10 cellular contexts compared by ENCODE assay signal in the genomic region with DNA sequence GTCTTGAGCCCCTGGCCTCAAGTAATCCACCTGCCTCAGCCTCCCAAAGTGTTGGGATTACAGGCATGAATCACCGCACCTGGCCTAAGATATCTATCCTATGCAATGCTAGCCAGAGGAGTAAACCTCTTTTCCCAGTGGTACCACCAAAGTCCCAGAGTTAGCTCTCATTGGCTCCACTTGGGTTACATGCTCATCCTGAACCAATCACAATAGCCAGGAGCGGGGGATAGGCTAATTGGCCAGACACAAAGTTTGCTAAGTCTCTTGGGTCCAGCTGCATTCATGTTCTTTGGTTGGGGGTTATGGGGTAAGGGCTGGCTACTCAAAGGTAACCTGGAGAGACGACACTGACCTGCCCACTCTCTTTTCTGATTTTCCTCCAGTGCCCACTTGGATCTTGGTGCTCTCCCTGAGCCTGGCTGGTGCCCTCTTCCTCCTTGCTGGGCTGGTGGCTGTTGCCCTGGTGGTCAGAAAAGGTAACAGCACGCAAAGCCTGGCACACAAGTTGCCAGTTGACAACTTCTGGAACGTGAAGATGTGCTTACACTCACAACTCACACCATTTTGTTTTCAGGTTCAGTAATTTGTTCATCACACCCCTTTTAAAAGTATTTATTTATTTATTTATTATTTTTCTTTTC. TPM values are rescaled to one million over a fixed set of nuclear protein-coding genes. Genes with fewer than 3 reads are reported as not detected.
DNase-seq lines count a peak whose midpoint lies in the region; ATAC-seq, FAIRE-seq and TF ChIP-seq lines count a peak whose summit lies in the region.
"Had no signal": no experiment of that assay in that cellular context is flagged by ENCODE, and none has a peak within 500 bp of the region (broad histone marks: within the 10 kb centered on the region; RNA-seq: fewer than 3 reads in every experiment).

No MANE protein-coding gene starts in this region.

- H3K9me3 Mint-ChIP-seq in activated CD4-positive, alpha-beta T cell treated with anti-CD3 and anti-CD28 coated beads, Interleukin-2, amount 10 ng/mL, durations not matched to agents 7 days and 5 days: no peaks in the 10 kb centered on the region
- H3K9me3 Mint-ChIP-seq: activated naive CD8-positive, alpha-beta T cell treated with anti-CD3 and anti-CD28 coated beads, Interleukin-2, amount 50 U/mL, for 24 hours had no signal

- H3K18ac ChIP-seq in H1 (ENCODE audit: extremely low read depth, low read length): no peak overlapping the region

- H4K5ac ChIP-seq in H1 (ENCODE audit: insufficient read length, low read depth, low read length): no peak overlapping the region

- H3K9me3 ChIP-seq in H1 (ENCODE audit: insufficient read depth in 2 of 2, low read depth in 1 of 2, low read length in 1 of 2) (no peaks in the 10 kb centered on the region), spleen (no peaks in the 10 kb centered on the region)

- H2BK120ac ChIP-seq in H1 (replicated peaks; ENCODE audit: low read depth, low read length): no peak overlapping the region

- H4K91ac ChIP-seq in H1 (replicated peaks; ENCODE audit: insufficient read length, low read length): no peak overlapping the region

- H4K8ac ChIP-seq in H1 (ENCODE audit: extremely low read depth, insufficient read depth, low read length): no peak overlapping the region; the same call in 1 of the 2 replicates

- no peaks in the 10 kb centered on the region for H3K23me2 ChIP-seq in H1 (ENCODE audit: low read depth, low read length)

- H2AFZ ChIP-seq in H1 (ENCODE audit: low read length): peak overlapping the region; percentile 66; the same call in 1 of the 2 replicates

- TF ChIP-seq CTCF in H1 (IDR thresholded peaks at IDR 0.05; ENCODE audit: control extremely low read depth in 1 of 3, insufficient read depth in 1 of 3, low read depth in 1 of 3, low read length in 3 of 3): peak; percentile 73 to 85 (median 83)
- TF ChIP-seq CTCF in spleen (IDR thresholded peaks at IDR 0.05 in 8 of 11, conservative IDR thresholded peaks at IDR 0.05 in 3 of 11): peak in 9 of 11 experiments; percentile 18 to 64 (median 52)

- peaks cover under 1% of the 10 kb centered on the region for H3K4me1 Mint-ChIP-seq in activated CD4-positive, alpha-beta T cell treated with anti-CD3 and anti-CD28 coated beads, Interleukin-2, amount 10 ng/mL, durations not matched to agents 7 days and 5 days
- H3K4me1 Mint-ChIP-seq: activated naive CD8-positive, alpha-beta T cell treated with anti-CD3 and anti-CD28 coated beads, Interleukin-2, amount 50 U/mL, for 24 hours had no signal

- H2BK12ac ChIP-seq in H1 (ENCODE audit: low read depth, low read length): no peak overlapping the region

- H3K36me3 ChIP-seq in H1 (ENCODE audit: control insufficient read depth in 2 of 4, insufficient read depth in 4 of 4, low read length in 3 of 4) (no peaks in the 10 kb centered on the region), spleen (peaks cover 0 to 69% (median 0%) of the 10 kb centered on the region in 6 donors)

- no peak overlapping the region for H3K4me3 Mint-ChIP-seq in activated CD4-positive, alpha-beta T cell treated with anti-CD3 and anti-CD28 coated beads, Interleukin-2, amount 10 ng/mL, durations not matched to agents 7 days and 5 days
- H3K4me3 Mint-ChIP-seq: activated naive CD8-positive, alpha-beta T cell treated with anti-CD3 and anti-CD28 coated beads, Interleukin-2, amount 50 U/mL, for 24 hours had no signal

- H2BK15ac ChIP-seq in H1 (ENCODE audit: low read length): no peak overlapping the region

- POLR2A ChIA-PET in activated CD4-positive, alpha-beta T cell treated with anti-CD3 and anti-CD28 coated beads, Interleukin-2, amount 10 ng/mL, durations not matched to agents 7 days and 5 days (lab: Charles Lee): no interaction called here
- POLR2A ChIA-PET in H1 (lab: Charles Lee; ENCODE audit: partially characterized antibody): interaction anchor here (1.2 to 3.2 kb wide), 2 partner anchors 10 to 21 kb away, joined by 3 to 22 read pairs; a partner anchor contains a TSS

- H3K56ac ChIP-seq in H1 (replicated peaks; ENCODE audit: insufficient read length, low read depth, low read length): no peak overlapping the region

- no peak overlapping the region for H2BK20ac ChIP-seq in H1 (ENCODE audit: low read length)

- H3K79me1 ChIP-seq in H1 (ENCODE audit: low read depth, low read length): no peaks in the 10 kb centered on the region

- no peak overlapping the region for H3K4me2 ChIP-seq in H1 (ENCODE audit: insufficient read depth in 1 of 2, low read depth in 2 of 2, low read length in 2 of 2)

- H3K27ac Mint-ChIP-seq in activated CD4-positive, alpha-beta T cell treated with anti-CD3 and anti-CD28 coated beads, Interleukin-2, amount 10 ng/mL, durations not matched to agents 7 days and 5 days: no peak overlapping the region
- H3K27ac Mint-ChIP-seq: activated naive CD8-positive, alpha-beta T cell treated with anti-CD3 and anti-CD28 coated beads, Interleukin-2, amount 50 U/mL, for 24 hours had no signal

- ATAC-seq in GM18519 (IDR thresholded peaks at IDR 0.05; ENCODE audit: low FRiP score, unreplicated experiment): no peak
- ATAC-seq: activated naive CD8-positive, alpha-beta T cell treated with anti-CD3 and anti-CD28 coated beads, Interleukin-2, amount 50 U/mL, for 24 hours had no signal

- no peak overlapping the region for H3K14ac ChIP-seq in H1 (ENCODE audit: insufficient read length)

- H3K4me3 ChIP-seq in H1 (ENCODE audit: extremely low read depth in 1 of 4, insufficient read depth in 2 of 4, low read depth in 3 of 4, low read length in 4 of 4) (no peak overlapping the region), spleen (no peak overlapping the region)

- CTCF ChIA-PET in activated CD4-positive, alpha-beta T cell treated with anti-CD3 and anti-CD28 coated beads, Interleukin-2, amount 10 ng/mL, durations not matched to agents 7 days and 5 days (lab: Charles Lee): interaction anchor here (0.9 to 4.4 kb wide), 5 partner anchors 8 to 139 kb away, joined by 4 to 27 read pairs (median 4); a partner anchor contains a TSS
- CTCF ChIA-PET in H1 (lab: Charles Lee; ENCODE audit: partially characterized antibody): interaction anchor here (0.6 to 21.2 kb wide), 19 partner anchors 10 to 747 kb away, joined by 3 to 249 read pairs (median 4); a partner anchor contains a TSS

- no peak overlapping the region for H2BK5ac ChIP-seq in H1 (ENCODE audit: low read depth, low read length)

- no peak overlapping the region for H3K9ac ChIP-seq in H1 (replicated peaks in 1 of 4; ENCODE audit: extremely low read depth in 1 of 4, low read depth in 3 of 4, low read length in 3 of 4)

- no peaks in the 10 kb centered on the region for H3K27me3 Mint-ChIP-seq in activated CD4-positive, alpha-beta T cell treated with anti-CD3 and anti-CD28 coated beads, Interleukin-2, amount 10 ng/mL, durations not matched to agents 7 days and 5 days
- H3K27me3 Mint-ChIP-seq: activated naive CD8-positive, alpha-beta T cell treated with anti-CD3 and anti-CD28 coated beads, Interleukin-2, amount 50 U/mL, for 24 hours had no signal

- no peak for TF ChIP-seq EP300 in H1 (IDR thresholded peaks at IDR 0.05; ENCODE audit: borderline replicate concordance in 1 of 2, low read depth in 2 of 2, low read length in 2 of 2)

- no peaks in the 10 kb centered on the region for H3K36me3 Mint-ChIP-seq in activated CD4-positive, alpha-beta T cell treated with anti-CD3 and anti-CD28 coated beads, Interleukin-2, amount 10 ng/mL, durations not matched to agents 7 days and 5 days (ENCODE audit: low read depth)

- H2AK5ac ChIP-seq in H1 (ENCODE audit: low read depth, low read length): no peak overlapping the region

- TF ChIP-seq RAD21 in H1 (IDR thresholded peaks at IDR 0.05 in 1 of 2, conservative IDR thresholded peaks at IDR 0.05 in 1 of 2; ENCODE audit: low read depth in 2 of 2, low read length in 2 of 2): peak; percentile 16 to 44; a peak in 3 of 4 replicates

- TF ChIP-seq POLR2A in H1 (IDR thresholded peaks at IDR 0.05; ENCODE audit: control extremely low read depth in 1 of 2, low read depth in 2 of 2, low read length in 2 of 2): no peak
- TF ChIP-seq POLR2A in spleen (IDR thresholded peaks at IDR 0.05): no peak

- H3K27ac ChIP-seq in H1 (ENCODE audit: low read depth, low read length): no peak overlapping the region
- no peak overlapping the region for H3K27ac ChIP-seq in spleen

- H3K4ac ChIP-seq in H1 (replicated peaks; ENCODE audit: insufficient read length, low read depth, low read length): no peak overlapping the region

- WGBS in H1 (ENCODE audit: extremely low coverage in 1 of 2, insufficient coverage in 1 of 2, insufficient read length in 1 of 2, insufficient replicate concordance in 2 of 2, low coverage in 1 of 2, low lambda C conversion rate in 2 of 2, missing lambda C conversion rate in 1 of 2), 2 experiments: 64% methylated on average over 5 of the region's 5 CpGs; no CpG with 5 or more reads in 1 of the 2 experiments
- WGBS in spleen, 5 donors: 66 to 88% (median 71%) methylated on average over 5 of the region's 5 CpGs

- H3K27me3 ChIP-seq in H1 (replicated peaks in 1 of 4; ENCODE audit: control insufficient read depth in 3 of 4, extremely low read depth in 1 of 4, insufficient read depth in 3 of 4, low read length in 3 of 4): no peaks in the 10 kb centered on the region
- no peaks in the 10 kb centered on the region for H3K27me3 ChIP-seq in spleen (replicated peaks in 1 of 7)

- no peaks in the 10 kb centered on the region for H4K20me1 ChIP-seq in H1 (replicated peaks in 1 of 2; ENCODE audit: control insufficient read depth in 1 of 2, insufficient read depth in 2 of 2, low read length in 2 of 2)

- DNase-seq in activated CD4-positive, alpha-beta T cell treated with anti-CD3 and anti-CD28 coated beads, Interleukin-2, amount 10 ng/mL, durations not matched to agents 7 days and 5 days: peak; percentile 32
- DNase-seq in activated CD4-positive, alpha-beta T cell treated with anti-CD3 and anti-CD28 coated beads for 4 hours: no peak
- DNase-seq in NAMALWA (ENCODE audit: low spot score) (peak; percentile 66), H1 (ENCODE audit: low read depth in 1 of 2, low spot score in 2 of 2) (peak in 1 of 2 experiments; percentile 70), spleen (no peak), T1000 (lab: John Stamatoyannopoulos, UW) (no peak), NCI-H524 treated with DMSO at 0.1 percent for 48 hours (lab: John Stamatoyannopoulos, UW) (no peak)
- DNase-seq: activated naive CD8-positive, alpha-beta T cell treated with anti-CD3 and anti-CD28 coated beads, Interleukin-2, amount 50 U/mL, for 24 hours; NCI-H1048 had no signal

- no peak for FAIRE-seq in H1 (lab: Jason Lieb, UNC)

- no peak overlapping the region for H3K23ac ChIP-seq in H1 (ENCODE audit: insufficient read length)

- intact Hi-C loops in spleen (cut with DNase I; ENCODE audit: low total_unique reads): no loop called here

- H3K4me1 ChIP-seq in H1 (replicated peaks in 1 of 4; ENCODE audit: control insufficient read depth in 3 of 4, insufficient read depth in 4 of 4, low read length in 3 of 4) (no peaks in the 10 kb centered on the region), spleen (peaks cover 0 to 9% (median 0%) of the 10 kb centered on the region in 6 donors)

- H3K79me2 ChIP-seq in H1 (ENCODE audit: control insufficient read depth in 1 of 2, insufficient read depth in 2 of 2, low read length in 2 of 2): no peaks in the 10 kb centered on the region

RNA-seq across cellular contexts. Expression of a gene that starts 7.8 kb away (rescaled TPM):
- total RNA-seq in activated CD4-positive, alpha-beta T cell treated with anti-CD3 and anti-CD28 coated beads, Interleukin-2, amount 10 ng/mL, durations not matched to agents 7 days and 5 days: 1 to 10 TPM; 2.4 TPM
- total RNA-seq in H1 (2021; fragmentation: NEBNext Ultra II Directional; extraction: Animal tissue kit (Norgen Biotek cat#: 25700)): 0.27 TPM in 1 of 2 replicates, not detected in the other
- 0.53 and 0.77 TPM in 2 replicates for polyA plus RNA-seq in H1 (2011; rRNA removed)
- polyA plus RNA-seq in H1 (2011; cell fraction: cytosol; rRNA removed): 0.50 TPM
- polyA plus RNA-seq in H1 (2011; cell fraction: nucleus; rRNA removed): 0.68 TPM
- 0.32 to 0.66 TPM (median 0.39 TPM) in 3 of 4 replicates, not detected in the other for polyA plus RNA-seq in H1 (2012, experiment 1 of 2)
- polyA plus RNA-seq in H1 (2012, experiment 2 of 2): 0.39 TPM
- 0.20 TPM for polyA plus RNA-seq in H1 (2013, experiment 1 of 2)
- 0.31 TPM for polyA plus RNA-seq in H1 (2013, experiment 2 of 2)
- 0.20 and 0.28 TPM in 2 replicates for polyA minus RNA-seq in H1 (2011; rRNA and poly(A)+ RNA removed)
- polyA minus RNA-seq in H1 (2011; cell fraction: cytosol; rRNA and poly(A)+ RNA removed): not detected
- polyA minus RNA-seq in H1 (2011; cell fraction: nucleus; rRNA and poly(A)+ RNA removed): 1.1 TPM
- 10 to 100 TPM; 11.7 to 48.1 (median 20.3) TPM for total RNA-seq in spleen
- polyA plus RNA-seq in spleen: 10 to 100 TPM; 10.2 to 15.9 (median 12.1) TPM

RNA-seq across cellular contexts. Expression of a gene that starts 15.4 kb away (rescaled TPM):
- 10 to 100 TPM; 32.4 to 34.3 TPM for total RNA-seq in activated CD4-positive, alpha-beta T cell treated with anti-CD3 and anti-CD28 coated beads, Interleukin-2, amount 10 ng/mL, durations not matched to agents 7 days and 5 days
- 134 and 136 TPM in 2 replicates for total RNA-seq in H1 (2021; fragmentation: NEBNext Ultra II Directional; extraction: Animal tissue kit (Norgen Biotek cat#: 25700))
- polyA plus RNA-seq in H1 (2011; rRNA removed) (164 and 270 TPM in 2 replicates), spleen (10 to 100 TPM; 13.6 to 25.7 (median 13.7) TPM)
- polyA plus RNA-seq in H1 (2011; cell fraction: cytosol; rRNA removed): 106 TPM
- 178 TPM for polyA plus RNA-seq in H1 (2011; cell fraction: nucleus; rRNA removed)
- 75.6 to 138 TPM (median 129 TPM) in 4 replicates for polyA plus RNA-seq in H1 (2012, experiment 1 of 2)
- polyA plus RNA-seq in H1 (2012, experiment 2 of 2): 122 TPM
- polyA plus RNA-seq in H1 (2013, experiment 1 of 2): 125 TPM
- polyA plus RNA-seq in H1 (2013, experiment 2 of 2): 126 TPM
- 71.3 and 96.2 TPM in 2 replicates for polyA minus RNA-seq in H1 (2011; rRNA and poly(A)+ RNA removed)
- 60.0 TPM for polyA minus RNA-seq in H1 (2011; cell fraction: cytosol; rRNA and poly(A)+ RNA removed)
- polyA minus RNA-seq in H1 (2011; cell fraction: nucleus; rRNA and poly(A)+ RNA removed): 48.8 TPM
- total RNA-seq in spleen: 10 to 100 TPM; 18.2 to 32.0 (median 29.4) TPM

RNA-seq across cellular contexts. Expression of a gene that starts 20.0 kb away (rescaled TPM):
- total RNA-seq in activated CD4-positive, alpha-beta T cell treated with anti-CD3 and anti-CD28 coated beads, Interleukin-2, amount 10 ng/mL, durations not matched to agents 7 days and 5 days: 10 to 100 TPM in 1 of 2 experiments, 1 to 10 TPM in 1; 8.6 to 11.2 TPM
- total RNA-seq in H1 (2021; fragmentation: NEBNext Ultra II Directional; extraction: Animal tissue kit (Norgen Biotek cat#: 25700)): 26.2 and 26.9 TPM in 2 replicates
- polyA plus RNA-seq in H1 (2011; rRNA removed) (31.9 and 41.7 TPM in 2 replicates), spleen (10 to 100 TPM; 13.1 to 21.7 (median 19.8) TPM)
- polyA plus RNA-seq in H1 (2011; cell fraction: cytosol; rRNA removed): 44.8 TPM
- polyA plus RNA-seq in H1 (2011; cell fraction: nucleus; rRNA removed): 29.2 TPM
- 19.0 to 35.1 TPM (median 31.2 TPM) in 4 replicates for polyA plus RNA-seq in H1 (2012, experiment 1 of 2)
- polyA plus RNA-seq in H1 (2012, experiment 2 of 2): 31.9 TPM
- 25.1 TPM for polyA plus RNA-seq in H1 (2013, experiment 1 of 2)
- 31.6 TPM for polyA plus RNA-seq in H1 (2013, experiment 2 of 2)
- polyA minus RNA-seq in H1 (2011; rRNA and poly(A)+ RNA removed): 13.8 and 22.8 TPM in 2 replicates
- polyA minus RNA-seq in H1 (2011; cell fraction: cytosol; rRNA and poly(A)+ RNA removed): 16.4 TPM
- 8.5 TPM for polyA minus RNA-seq in H1 (2011; cell fraction: nucleus; rRNA and poly(A)+ RNA removed)
- 10 to 100 TPM; 15.2 to 30.5 (median 18.7) TPM for total RNA-seq in spleen

Comparison
In these comparisons a context has a peak if more than half of its experiments do, and no peak if none do; other contexts are left out.
1. DNase-seq: peak in activated CD4-positive, alpha-beta T cell treated with anti-CD3 and anti-CD28 coated beads, Interleukin-2, amount 10 ng/mL, durations not matched to agents 7 days and 5 days (single experiment) and NAMALWA (single experiment); none in activated CD4-positive, alpha-beta T cell treated with anti-CD3 and anti-CD28 coated beads for 4 hours (0 of 2), spleen (single experiment), T1000 (single experiment) and NCI-H524 treated with DMSO at 0.1 percent for 48 hours (single experiment).